In the genomic region with DNA sequence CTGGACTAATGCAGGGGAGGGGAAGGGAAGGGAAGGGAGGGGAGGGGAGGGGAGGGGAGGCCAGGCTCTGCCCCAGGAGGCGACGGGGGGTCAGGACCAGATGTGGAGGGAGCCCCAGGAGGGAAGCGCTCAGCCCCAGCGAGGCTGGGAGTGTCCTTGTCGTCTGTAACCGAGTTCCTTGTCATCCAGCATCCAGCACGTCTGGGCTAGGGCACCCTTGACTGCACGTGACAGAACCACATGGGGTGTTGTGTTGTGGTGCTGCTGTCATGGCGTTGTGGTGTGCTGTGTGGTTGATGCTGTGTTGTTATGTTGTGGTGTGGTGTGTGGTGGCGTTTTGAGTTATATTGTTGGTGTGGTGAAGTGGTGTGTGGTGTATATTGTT, we compare ENCODE assay signal across 12 cellular contexts. TPM values are rescaled to one million over a fixed set of nuclear protein-coding genes. Genes with fewer than 3 reads are reported as not detected.
DNase-seq lines count a peak whose midpoint lies in the region; ATAC-seq and TF ChIP-seq lines count a peak whose summit lies in the region.
"Had no signal": no experiment of that assay in that cellular context is flagged by ENCODE, and none has a peak within 500 bp of the region (broad histone marks: within the 10 kb centered on the region; RNA-seq: fewer than 3 reads in every experiment).

No MANE protein-coding gene starts in this region.

- H3K9me3 Mint-ChIP-seq in activated T-helper 17 cell treated with anti-CD3 and anti-CD28 coated beads, Interleukin-2, amount 50 U/mL, for 72 hours: no peaks in the 10 kb centered on the region
- H3K9me3 Mint-ChIP-seq in osteocyte (ENCODE audit: unreplicated experiment): no peaks in the 10 kb centered on the region
- H3K9me3 Mint-ChIP-seq: dendritic cell treated with granulocyte-macrophage colony-stimulating factor and Interleukin-4, amounts not matched to agents 40 ng/mL and 50 ng/mL, for 4 days had no signal

- H3K4me3 Mint-ChIP-seq in activated T-helper 17 cell treated with anti-CD3 and anti-CD28 coated beads, Interleukin-2, amount 50 U/mL, for 72 hours: peak overlapping the region; percentile 68
- H3K4me3 Mint-ChIP-seq in osteocyte (ENCODE audit: unreplicated experiment): no peak overlapping the region
- H3K4me3 Mint-ChIP-seq: dendritic cell treated with granulocyte-macrophage colony-stimulating factor and Interleukin-4, amounts not matched to agents 40 ng/mL and 50 ng/mL, for 4 days had no signal

- H3K4me1 Mint-ChIP-seq in activated T-helper 17 cell treated with anti-CD3 and anti-CD28 coated beads, Interleukin-2, amount 50 U/mL, for 72 hours: peaks cover 8% of the 10 kb centered on the region
- no peaks in the 10 kb centered on the region for H3K4me1 Mint-ChIP-seq in osteocyte (ENCODE audit: unreplicated experiment)

- peaks cover 4% of the 10 kb centered on the region for H3K27me3 Mint-ChIP-seq in activated T-helper 17 cell treated with anti-CD3 and anti-CD28 coated beads, Interleukin-2, amount 50 U/mL, for 72 hours
- no peaks in the 10 kb centered on the region for H3K27me3 Mint-ChIP-seq in osteocyte (ENCODE audit: unreplicated experiment)

- peak; percentile 28 for ATAC-seq in HG03175 (IDR thresholded peaks at IDR 0.05; ENCODE audit: unreplicated experiment)
- ATAC-seq in activated T-helper 17 cell treated with anti-CD3 and anti-CD28 coated beads, Interleukin-2, amount 50 U/mL, for 72 hours (replicated peaks): peak; percentile 43

- DNase-seq in activated CD4-positive, alpha-beta T cell treated with anti-CD3 and anti-CD28 coated beads for 48 hours: peak; percentile 8
- DNase-seq in activated CD4-positive, alpha-beta T cell treated with anti-CD3 and anti-CD28 coated beads for 4 hours: no peak
- DNase-seq in osteocyte (ENCODE audit: extremely low spot score, unreplicated experiment): peak; percentile 76
- DNase-seq in COR-L47 (lab: John Stamatoyannopoulos, UW): no peak
- DNase-seq in SHP77 treated with DMSO at 0.1 percent for 48 hours (lab: John Stamatoyannopoulos, UW): no peak
- no peak for DNase-seq in NOMO-1 (lab: John Stamatoyannopoulos, UW; ENCODE audit: unreplicated experiment in 2 of 2)
- DNase-seq: DMS79; NCI-H2081; stimulated activated CD4-positive, alpha-beta T cell treated with anti-CD3 and anti-CD28 coated beads, Interleukin-4, amount 100 ng/mL, for 4 hours had no signal

- H3K36me3 Mint-ChIP-seq in activated T-helper 17 cell treated with anti-CD3 and anti-CD28 coated beads, Interleukin-2, amount 50 U/mL, for 72 hours (ENCODE audit: low read depth): no peaks in the 10 kb centered on the region
- no peaks in the 10 kb centered on the region for H3K36me3 Mint-ChIP-seq in osteocyte (ENCODE audit: unreplicated experiment)

- TF ChIP-seq CTCF in osteocyte (IDR thresholded peaks at IDR 0.05): no peak

- H3K27ac Mint-ChIP-seq in activated T-helper 17 cell treated with anti-CD3 and anti-CD28 coated beads, Interleukin-2, amount 50 U/mL, for 72 hours: peak overlapping the region; percentile 35
- H3K27ac Mint-ChIP-seq in osteocyte (ENCODE audit: unreplicated experiment): no peak overlapping the region
- H3K27ac Mint-ChIP-seq: dendritic cell treated with granulocyte-macrophage colony-stimulating factor and Interleukin-4, amounts not matched to agents 40 ng/mL and 50 ng/mL, for 4 days had no signal

RNA-seq across cellular contexts. Expression of a gene that starts 28.4 kb away (rescaled TPM):
- 10 to 100 TPM; 44.7 to 55.8 TPM for total RNA-seq in activated T-helper 17 cell treated with anti-CD3 and anti-CD28 coated beads, Interleukin-2, amount 50 U/mL, for 72 hours
- total RNA-seq in osteocyte: 48.0 and 51.3 TPM in 2 replicates

Comparison
In these comparisons a context has a peak if more than half of its experiments do, and no peak if none do; other contexts are left out.
1. DNase-seq: peak in activated CD4-positive, alpha-beta T cell treated with anti-CD3 and anti-CD28 coated beads for 48 hours (single experiment) and osteocyte (single experiment); none in activated CD4-positive, alpha-beta T cell treated with anti-CD3 and anti-CD28 coated beads for 4 hours (0 of 2), COR-L47 (single experiment), SHP77 treated with DMSO at 0.1 percent for 48 hours (single experiment) and NOMO-1 (0 of 2).